In the genomic region with DNA sequence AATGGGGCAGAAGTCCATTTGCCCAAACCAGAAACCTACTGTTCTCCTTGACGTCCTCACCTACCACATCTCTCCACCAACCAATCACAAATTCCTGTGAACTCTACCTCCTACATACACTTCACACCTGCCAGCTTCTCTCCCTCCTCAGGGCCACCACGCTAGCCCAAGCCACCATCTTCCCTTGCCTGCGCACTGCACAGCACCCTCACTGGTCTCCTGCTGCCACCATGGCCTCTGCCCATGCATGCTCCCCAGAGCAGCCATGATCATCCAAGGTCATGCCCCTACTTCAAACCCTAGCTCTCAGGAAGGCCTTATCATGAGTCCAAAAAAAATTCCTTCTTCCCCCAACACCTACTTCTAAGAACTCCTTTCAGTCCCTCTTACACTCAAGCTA, we compare ENCODE assay signal across 8 cellular contexts. TPM values are rescaled to one million over a fixed set of nuclear protein-coding genes. Genes with fewer than 3 reads are reported as not detected.
DNase-seq lines count a peak whose midpoint lies in the region; ATAC-seq lines count a peak whose summit lies in the region.

No MANE protein-coding gene starts in this region.

- peaks cover 77% of the 10 kb centered on the region for H3K27me3 Mint-ChIP-seq in activated T-cell treated with anti-CD3 and anti-CD28 coated beads, Interleukin-2, amount 50 U/mL, for 24 hours
- peaks cover 29% of the 10 kb centered on the region for H3K27me3 Mint-ChIP-seq in activated naive CD8-positive, alpha-beta T cell

- H3K27me3 ChIP-seq in mesendoderm (ENCODE audit: insufficient read depth, low read length, poor library complexity) (peaks cover 2% of the 10 kb centered on the region), stomach smooth muscle (ENCODE audit: control insufficient read depth in 1 of 2, insufficient read depth in 2 of 2, low read length in 2 of 2) (peaks cover 0 to 2% of the 10 kb centered on the region in 2 donors)

- no peak overlapping the region for H3K4me2 ChIP-seq in mesendoderm (ENCODE audit: low read length)

- peaks cover 12% of the 10 kb centered on the region for H3K79me1 ChIP-seq in mesendoderm (ENCODE audit: low read length)

- no peak overlapping the region for H2BK5ac ChIP-seq in mesendoderm (ENCODE audit: low read length)

- H3K36me3 ChIP-seq in mesendoderm (ENCODE audit: control insufficient read depth, insufficient read depth, low read length) (no peaks in the 10 kb centered on the region), stomach smooth muscle (ENCODE audit: control insufficient read depth in 2 of 2, insufficient read depth in 2 of 2, low read length in 2 of 2) (no peaks in the 10 kb centered on the region)

- H2BK120ac ChIP-seq in mesendoderm (ENCODE audit: low read depth, low read length): no peak overlapping the region

- H3K4ac ChIP-seq in mesendoderm (ENCODE audit: low read depth, low read length): no peak overlapping the region

- H3K36me3 Mint-ChIP-seq in activated T-cell treated with anti-CD3 and anti-CD28 coated beads, Interleukin-2, amount 50 U/mL, for 24 hours (ENCODE audit: low read depth): no peaks in the 10 kb centered on the region
- H3K36me3 Mint-ChIP-seq in activated naive CD8-positive, alpha-beta T cell: no peaks in the 10 kb centered on the region

- H3K9ac ChIP-seq in mesendoderm (ENCODE audit: low read length) (no peak overlapping the region), stomach smooth muscle (ENCODE audit: low read length in 2 of 2) (peak overlapping the region; percentile 35 to 80)

- ATAC-seq in HG02623 (IDR thresholded peaks at IDR 0.05; ENCODE audit: unreplicated experiment) (no peak), HG03097 (IDR thresholded peaks at IDR 0.05; ENCODE audit: low FRiP score, unreplicated experiment) (no peak)

- peaks cover 28% of the 10 kb centered on the region for H3K79me2 ChIP-seq in mesendoderm (ENCODE audit: control insufficient read depth, insufficient read depth, low read length)

- H4K5ac ChIP-seq in mesendoderm (ENCODE audit: low read length): no peak overlapping the region

- peak overlapping the region; percentile 79 for H3K56ac ChIP-seq in mesendoderm (ENCODE audit: low read length)

- no peak overlapping the region for H3K27ac Mint-ChIP-seq in activated T-cell treated with anti-CD3 and anti-CD28 coated beads, Interleukin-2, amount 50 U/mL, for 24 hours
- H3K27ac Mint-ChIP-seq in activated naive CD8-positive, alpha-beta T cell: no peak overlapping the region

- no peak for DNase-seq in activated T-cell treated with anti-CD3 and anti-CD28 coated beads, Interleukin-2, amount 50 U/mL, for 24 hours
- DNase-seq in activated T-cell treated with anti-CD3 and anti-CD28 coated beads for 4 hours: no peak
- DNase-seq in mesendoderm: no peak
- DNase-seq in stimulated activated CD4-positive, alpha-beta T cell treated with anti-CD3 and anti-CD28 coated beads, Interleukin-2, amount 100 ng/mL, for 24 hours: no peak

- no CpG with 5 or more reads among the region's 3 CpGs for WGBS in mesendoderm (ENCODE audit: extremely low coverage, insufficient coverage, low lambda C conversion rate)

- no peak overlapping the region for H2BK15ac ChIP-seq in mesendoderm (replicated peaks; ENCODE audit: low read depth)

- H3K18ac ChIP-seq in mesendoderm (ENCODE audit: low read length): no peak overlapping the region

- H3K4me1 ChIP-seq in mesendoderm (ENCODE audit: control insufficient read depth, low read depth, low read length) (peaks cover 32% of the 10 kb centered on the region), stomach smooth muscle (ENCODE audit: control insufficient read depth, insufficient read depth, low read length) (peaks cover 44% of the 10 kb centered on the region)

- H4K8ac ChIP-seq in mesendoderm (ENCODE audit: low read depth, low read length): no peak overlapping the region

- H3K4me1 Mint-ChIP-seq in activated T-cell treated with anti-CD3 and anti-CD28 coated beads, Interleukin-2, amount 50 U/mL, for 24 hours (ENCODE audit: low read depth): peaks cover 33% of the 10 kb centered on the region
- peaks cover 41% of the 10 kb centered on the region for H3K4me1 Mint-ChIP-seq in activated naive CD8-positive, alpha-beta T cell (ENCODE audit: low read depth)

- H3K9me3 Mint-ChIP-seq in activated T-cell treated with anti-CD3 and anti-CD28 coated beads, Interleukin-2, amount 50 U/mL, for 24 hours: no peaks in the 10 kb centered on the region
- no peaks in the 10 kb centered on the region for H3K9me3 Mint-ChIP-seq in activated naive CD8-positive, alpha-beta T cell (ENCODE audit: low read depth)

- H3K27ac ChIP-seq in mesendoderm (ENCODE audit: low read depth, low read length): no peak overlapping the region
- no peak overlapping the region for H3K27ac ChIP-seq in stomach smooth muscle (ENCODE audit: low read length)

- H3K9me3 ChIP-seq in stomach smooth muscle (ENCODE audit: control insufficient read depth in 2 of 2, low read length in 2 of 2): no peaks in the 10 kb centered on the region

- H3K4me3 Mint-ChIP-seq in activated T-cell treated with anti-CD3 and anti-CD28 coated beads, Interleukin-2, amount 50 U/mL, for 24 hours: peak overlapping the region; percentile 50
- H3K4me3 Mint-ChIP-seq in activated naive CD8-positive, alpha-beta T cell: peak overlapping the region; percentile 79

- no peak overlapping the region for H3K4me3 ChIP-seq in mesendoderm (ENCODE audit: low read length)
- peak overlapping the region; percentile 61 to 72 for H3K4me3 ChIP-seq in stomach smooth muscle (ENCODE audit: low read length in 2 of 2)

- peak overlapping the region; percentile 19 for H3K23ac ChIP-seq in mesendoderm (ENCODE audit: low read length)

- H2AK5ac ChIP-seq in mesendoderm (ENCODE audit: low read length): peak overlapping the region; percentile 97

RNA-seq across cellular contexts. Expression of a gene that starts 1.1 kb away (rescaled TPM):
- 2.4 TPM for polyA plus RNA-seq in mesendoderm (2013, experiment 1 of 2)
- 1.9 TPM for polyA plus RNA-seq in mesendoderm (2013, experiment 2 of 2)
